ENCODE assay signal across 7 cellular contexts in genomic region chr14:23383041-23383440, GRCh38. TPM values are rescaled to one million over a fixed set of nuclear protein-coding genes. Genes with fewer than 3 reads are reported as not detected.
"Had no signal": no experiment of that assay in that cellular context is flagged by ENCODE, and none has a peak within 500 bp of the region (broad histone marks: within the 10 kb centered on the region; RNA-seq: fewer than 3 reads in every experiment).

No MANE protein-coding gene starts in this region.

- H3K27ac Mint-ChIP-seq: GM23338 had no signal

- H3K4me3 ChIP-seq: GM23338, K562 had no signal

- DNase-seq: H9, HCEC 1CT, IMR-90 had no signal

- ATAC-seq: GM23338, K562 had no signal

- H3K9me3 Mint-ChIP-seq: GM23338, H9 had no signal

- H3K4me3 Mint-ChIP-seq: GM23338, H9 had no signal

RNA-seq across cellular contexts. Expression of gene CMTM5, which starts 6.2 kb away (rescaled TPM):
- total RNA-seq: H1, H9, HT-29, IMR-90, K562 had no signal
- polyA plus RNA-seq: GM23338 had no signal

RNA-seq across cellular contexts. Expression of gene IL25, which starts 10.4 kb away (rescaled TPM):
- total RNA-seq: GM23338, H1, H9, HT-29, IMR-90, K562 had no signal
- polyA plus RNA-seq: GM23338, H1, IMR-90, K562 had no signal

RNA-seq across cellular contexts. Expression of gene EFS, which starts 18.1 kb away (rescaled TPM):
- total RNA-seq: HT-29, K562 had no signal

RNA-seq across cellular contexts. Expression of gene MYH6, which starts 25.0 kb away (rescaled TPM):
- total RNA-seq: H1, HT-29, IMR-90, K562 had no signal
- polyA plus RNA-seq: IMR-90, K562 had no signal

RNA-seq across cellular contexts. Expression of gene SLC22A17, which starts 30.4 kb away (rescaled TPM):
- total RNA-seq: HT-29 had no signal
